In genomic region chr7:20222219-20222828, GRCh38 we compare ENCODE assay signal across 22 cellular contexts. TPM values are rescaled to one million over a fixed set of nuclear protein-coding genes. Genes with fewer than 3 reads are reported as not detected.
DNase-seq lines count a peak whose midpoint lies in the region; ATAC-seq, FAIRE-seq and TF ChIP-seq lines count a peak whose summit lies in the region.
"Had no signal": no experiment of that assay in that cellular context is flagged by ENCODE, and none has a peak within 500 bp of the region (broad histone marks: within the 10 kb centered on the region; RNA-seq: fewer than 3 reads in every experiment).

No MANE protein-coding gene starts in this region.

- CTCF ChIA-PET in activated B cell treated with CpG ODN at 0.5 μM for 24 hours (lab: Charles Lee) = no interaction called here

- H3K27ac Mint-ChIP-seq in activated B cell treated with CpG ODN at 0.5 μM for 24 hours = peak overlapping the region; percentile 64
- H3K27ac Mint-ChIP-seq: CD4-positive, alpha-beta memory T cell; H9 had no signal

- H3K36me3 ChIP-seq in MM.1S (replicated peaks; ENCODE audit: insufficient read depth, low read length) (no peaks in the 10 kb centered on the region), tibial nerve (no peaks in the 10 kb centered on the region)
- H3K36me3 ChIP-seq: BE2C, SJSA1 had no signal

- no peak overlapping the region for H3K4me3 Mint-ChIP-seq in activated B cell treated with CpG ODN at 0.5 μM for 24 hours
- H3K4me3 Mint-ChIP-seq: CD4-positive, alpha-beta memory T cell; H9 had no signal

- H3K9me2 ChIP-seq in MM.1S (replicated peaks; ENCODE audit: insufficient read depth, low read length) = no peaks in the 10 kb centered on the region

- peak; percentile 48 for FAIRE-seq in GM12892 (lab: Jason Lieb, UNC)
- FAIRE-seq: D721Med, G401.6, HTR-8/SVneo had no signal

- H3K27ac ChIP-seq in MM.1S (ENCODE audit: low read length) (peak overlapping the region; percentile 97; the same call in 1 of the 2 replicates), tibial nerve (peak overlapping the region in 3 of 4 donors; percentile 58 to 88 (median 74))
- H3K27ac ChIP-seq: RWPE1, SJSA1 had no signal

- no peak for ATAC-seq in activated B cell treated with CpG ODN at 0.5 μM for 24 hours (ENCODE audit: low read depth)
- ATAC-seq in HG03439 (IDR thresholded peaks at IDR 0.05; ENCODE audit: unreplicated experiment) = no peak

- POLR2A ChIA-PET in activated B cell treated with CpG ODN at 0.5 μM for 24 hours (lab: Charles Lee) = interaction anchor here (5.7 kb wide), 1 partner anchor 13 kb away, joined by 105 read pairs; no protein-coding TSS in a partner anchor

- no peaks in the 10 kb centered on the region for H3K9me3 Mint-ChIP-seq in activated B cell treated with CpG ODN at 0.5 μM for 24 hours
- H3K9me3 Mint-ChIP-seq: H9 had no signal

- peaks cover 50% of the 10 kb centered on the region for H3K4me1 Mint-ChIP-seq in activated B cell treated with CpG ODN at 0.5 μM for 24 hours

- H3K4me2 ChIP-seq in MM.1S (ENCODE audit: low read depth, low read length) = no peak overlapping the region

- H3K27me3 Mint-ChIP-seq in activated B cell treated with CpG ODN at 0.5 μM for 24 hours = no peaks in the 10 kb centered on the region
- H3K27me3 Mint-ChIP-seq: CD4-positive, alpha-beta memory T cell had no signal

- H4K20me1 ChIP-seq in MM.1S (ENCODE audit: insufficient read depth, low read length) = no peaks in the 10 kb centered on the region

- TF ChIP-seq CTCF in MM.1S (IDR thresholded peaks at IDR 0.05; ENCODE audit: low read length) = no peak
- TF ChIP-seq CTCF in activated B cell treated with CpG ODN at 0.5 μM for 24 hours (IDR thresholded peaks at IDR 0.05) = no peak
- TF ChIP-seq CTCF in tibial nerve (IDR thresholded peaks at IDR 0.05) = no peak

- DNase-seq in GM12892 (ENCODE audit: insufficient read length) = no peak
- DNase-seq in MM.1S = no peak
- no peak for DNase-seq in activated B cell treated with CpG ODN at 0.5 μM for 24 hours
- no peak for DNase-seq in tibial nerve (ENCODE audit: low spot score in 2 of 2)
- no peak for DNase-seq in LoVo (ENCODE audit: low spot score)
- no peak for DNase-seq in SHP77 treated with DMSO at 0.1 percent for 48 hours (lab: John Stamatoyannopoulos, UW)
- DNase-seq: BE2C; CD4-positive, alpha-beta memory T cell; DMS79 treated with DMSO at 0.1 percent for 48 hours; H9; NCI-H1105; NCI-H1694; NCI-H226; NCI-H524 treated with DMSO at 0.1 percent for 48 hours; OCI-M1; T-helper 2 cell had no signal

- 70 to 77% methylated on average over 7 of the region's 7 CpGs for WGBS in tibial nerve, 2 donors

- H3K9ac ChIP-seq in MM.1S (ENCODE audit: low read length) = no peak overlapping the region

- H3K36me3 Mint-ChIP-seq in activated B cell treated with CpG ODN at 0.5 μM for 24 hours (ENCODE audit: low read depth) = no peaks in the 10 kb centered on the region
- H3K36me3 Mint-ChIP-seq: CD4-positive, alpha-beta memory T cell had no signal

- intact Hi-C loops in activated B cell treated with CpG ODN at 0.5 μM for 24 hours (cut with micrococcal nuclease) = no loop called here

- H3K4me3 ChIP-seq in MM.1S (ENCODE audit: low read length) = no peak overlapping the region
- H3K4me3 ChIP-seq in tibial nerve = no peak overlapping the region
- H3K4me3 ChIP-seq: SJSA1 had no signal

- no peaks in the 10 kb centered on the region for H3K27me3 ChIP-seq in MM.1S (replicated peaks; ENCODE audit: insufficient read depth, low read length)
- no peaks in the 10 kb centered on the region for H3K27me3 ChIP-seq in tibial nerve
- H3K27me3 ChIP-seq: BE2C, SJSA1 had no signal

- H3F3A ChIP-seq in MM.1S (ENCODE audit: insufficient read depth, low read length) = peaks cover 35% of the 10 kb centered on the region

- no peaks in the 10 kb centered on the region; the same call in 1 of the 2 replicates for H3K79me2 ChIP-seq in MM.1S (ENCODE audit: low read length)

- no peak for TF ChIP-seq POLR2A in GM12892 (IDR thresholded peaks at IDR 0.05; ENCODE audit: low read depth, low read length)
- TF ChIP-seq POLR2A in tibial nerve (IDR thresholded peaks at IDR 0.05) = no peak

- H3K4me1 ChIP-seq in MM.1S (ENCODE audit: low read length) = peaks cover 55% of the 10 kb centered on the region
- H3K4me1 ChIP-seq in tibial nerve = peaks cover 0 to 26% (median 17%) of the 10 kb centered on the region in 4 donors

- TF ChIP-seq EP300 in tibial nerve (IDR thresholded peaks at IDR 0.05) = no peak

- H3K9me3 ChIP-seq in MM.1S (replicated peaks; ENCODE audit: insufficient read depth, low read length) (no peaks in the 10 kb centered on the region), tibial nerve (no peaks in the 10 kb centered on the region)
- H3K9me3 ChIP-seq: BE2C, SJSA1 had no signal

- no peak overlapping the region for H2AFZ ChIP-seq in MM.1S (ENCODE audit: low read length)

RNA-seq across cellular contexts. Expression of gene MACC1, which starts 5.1 kb away (rescaled TPM):
- 12.8 TPM for polyA plus RNA-seq in GM12892 (2012; ENCODE audit: missing spikeins)
- 13.9 and 20.3 TPM in 2 replicates for total RNA-seq in activated B cell treated with CpG ODN at 0.5 μM for 24 hours
- total RNA-seq in tibial nerve = 1 to 10 TPM in 3 of 4 donors, under 1 TPM in 1; 0.21 to 2.4 (median 1.2) TPM
- total RNA-seq: SJSA1 had no signal
